9 cellular contexts compared by ENCODE assay signal in the genomic region with DNA sequence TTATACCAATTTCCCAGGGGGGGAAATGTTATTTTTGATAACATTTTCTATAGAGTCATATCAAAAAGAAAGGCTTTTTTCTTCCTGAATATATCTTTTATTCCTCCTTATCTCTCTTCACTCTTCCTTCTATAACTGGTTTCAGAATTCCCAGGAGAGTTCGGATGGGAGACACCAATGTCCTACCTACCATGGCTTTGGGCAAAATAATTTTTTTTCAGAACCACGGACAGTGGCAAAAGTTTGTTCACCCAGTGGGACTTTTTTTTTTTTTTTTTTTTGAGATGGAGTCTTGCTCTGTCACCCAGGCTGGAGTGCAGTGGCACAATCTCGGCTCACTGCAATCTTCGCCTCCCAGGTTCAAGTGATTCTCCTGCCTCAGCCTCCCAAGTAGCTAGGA. TPM values are rescaled to one million over a fixed set of nuclear protein-coding genes. Genes with fewer than 3 reads are reported as not detected.
"Had no signal": no experiment of that assay in that cellular context is flagged by ENCODE, and none has a peak within 500 bp of the region (broad histone marks: within the 10 kb centered on the region; RNA-seq: fewer than 3 reads in every experiment).

No MANE protein-coding gene starts in this region.

RNA-seq across cellular contexts. Expression of gene OR1I1, which starts 2.0 kb away (rescaled TPM):
- total RNA-seq: activated CD4-positive, alpha-beta memory T cell treated with anti-CD3 and anti-CD28 coated beads for 36 hours; activated CD4-positive, alpha-beta T cell treated with anti-CD3 and anti-CD28 coated beads, Interleukin-2, amount 10 ng/mL, durations not matched to agents 7 days and 5 days; activated naive CD4-positive, alpha-beta T cell treated with anti-CD3 and anti-CD28 coated beads, Interleukin-2, amount 50 U/mL, for 72 hours; activated T-cell treated with anti-CD3 and anti-CD28 coated beads, Interleukin-2, amount 50 U/mL, for 4 hours; astrocyte; PC-9; Right ventricle myocardium superior; SJCRH30; T-helper 1 cell treated with Interleukin-12 subunit alpha and Interleukin-12 subunit beta and Interleukin-4 antibody, amounts not matched to agents 30 ng/mL and 1 ng/mL, for 36 hours had no signal

RNA-seq across cellular contexts. Expression of gene CASP14, which starts 30.7 kb away (rescaled TPM):
- total RNA-seq: activated CD4-positive, alpha-beta memory T cell treated with anti-CD3 and anti-CD28 coated beads for 36 hours; activated CD4-positive, alpha-beta T cell treated with anti-CD3 and anti-CD28 coated beads, Interleukin-2, amount 10 ng/mL, durations not matched to agents 7 days and 5 days; activated naive CD4-positive, alpha-beta T cell treated with anti-CD3 and anti-CD28 coated beads, Interleukin-2, amount 50 U/mL, for 72 hours; activated T-cell treated with anti-CD3 and anti-CD28 coated beads, Interleukin-2, amount 50 U/mL, for 4 hours; astrocyte; Right ventricle myocardium superior; T-helper 1 cell treated with Interleukin-12 subunit alpha and Interleukin-12 subunit beta and Interleukin-4 antibody, amounts not matched to agents 30 ng/mL and 1 ng/mL, for 36 hours had no signal
